In genomic region chr21:42652527-42653491, GRCh38 we compare ENCODE assay signal across 8 cellular contexts. TPM values are rescaled to one million over a fixed set of nuclear protein-coding genes. Genes with fewer than 3 reads are reported as not detected.
DNase-seq lines count a peak whose midpoint lies in the region; ATAC-seq and TF ChIP-seq lines count a peak whose summit lies in the region.

No MANE protein-coding gene starts in this region.

- H3K27me3 Mint-ChIP-seq in activated T-helper 1 cell treated with anti-CD3 and anti-CD28 coated beads, Interleukin-12 subunit alpha, Interleukin-12 subunit beta, Interleukin-2, Interleukin-4 antibody, amounts not matched to agents 30 ng/mL and 10 ng/mL and 1 ng/mL, durations not matched to agents 14 hours and 24 hours and 36 hours (ENCODE audit: insufficient read depth) = peaks cover 37% of the 10 kb centered on the region
- H3K27me3 Mint-ChIP-seq in osteocyte (ENCODE audit: unreplicated experiment) = peaks cover 19% of the 10 kb centered on the region

- no peak overlapping the region for H3K27ac Mint-ChIP-seq in activated T-helper 1 cell treated with anti-CD3 and anti-CD28 coated beads, Interleukin-12 subunit alpha, Interleukin-12 subunit beta, Interleukin-2, Interleukin-4 antibody, amounts not matched to agents 30 ng/mL and 10 ng/mL and 1 ng/mL, durations not matched to agents 14 hours and 24 hours and 36 hours
- H3K27ac Mint-ChIP-seq in osteocyte (ENCODE audit: unreplicated experiment) = peak overlapping the region; percentile 56

- H3K4me3 Mint-ChIP-seq in activated T-helper 1 cell treated with anti-CD3 and anti-CD28 coated beads, Interleukin-12 subunit alpha, Interleukin-12 subunit beta, Interleukin-2, Interleukin-4 antibody, amounts not matched to agents 30 ng/mL and 10 ng/mL and 1 ng/mL, durations not matched to agents 14 hours and 24 hours and 36 hours = peak overlapping the region; percentile 82
- peak overlapping the region; percentile 79 for H3K4me3 Mint-ChIP-seq in osteocyte (ENCODE audit: unreplicated experiment)

- peak overlapping the region; percentile 54 for H3K4me3 ChIP-seq in BE2C (ENCODE audit: low read depth, low read length)
- peak overlapping the region; percentile 76 for H3K4me3 ChIP-seq in HUES48 (ENCODE audit: low read depth, low read length)
- peak overlapping the region; percentile 33 for H3K4me3 ChIP-seq in cardiac muscle cell

- DNase-seq in BE2C = peak; percentile 72
- DNase-seq in activated T-helper 1 cell treated with anti-CD3 and anti-CD28 coated beads, Interleukin-12 subunit alpha, Interleukin-12 subunit beta, Interleukin-2, Interleukin-4 antibody, amounts not matched to agents 30 ng/mL and 10 ng/mL and 1 ng/mL, durations not matched to agents 14 hours and 24 hours and 36 hours (ENCODE audit: low spot score) = no peak
- DNase-seq in cardiac muscle cell (ENCODE audit: low read depth in 1 of 2, low spot score in 1 of 2) = peak; percentile 45 to 82
- peak; percentile 93 for DNase-seq in osteocyte (ENCODE audit: extremely low spot score, unreplicated experiment)
- no peak for DNase-seq in GF-D8 (lab: John Stamatoyannopoulos, UW)

- H3K27ac ChIP-seq in HUES48 (ENCODE audit: low read depth, low read length) = peak overlapping the region; percentile 63
- H3K27ac ChIP-seq in cardiac muscle cell = no peak overlapping the region

- H3K4me1 Mint-ChIP-seq in activated T-helper 1 cell treated with anti-CD3 and anti-CD28 coated beads, Interleukin-12 subunit alpha, Interleukin-12 subunit beta, Interleukin-2, Interleukin-4 antibody, amounts not matched to agents 30 ng/mL and 10 ng/mL and 1 ng/mL, durations not matched to agents 14 hours and 24 hours and 36 hours (ENCODE audit: low read depth) = peaks cover 10% of the 10 kb centered on the region
- H3K4me1 Mint-ChIP-seq in osteocyte (ENCODE audit: unreplicated experiment) = peaks cover 25% of the 10 kb centered on the region

- TF ChIP-seq CTCF in BE2C (IDR thresholded peaks at IDR 0.05; ENCODE audit: low read depth, low read length) = peak; percentile 59
- peak; percentile 37 for TF ChIP-seq CTCF in cardiac muscle cell (IDR thresholded peaks at IDR 0.05; ENCODE audit: low read depth, low read length)
- TF ChIP-seq CTCF in osteocyte (IDR thresholded peaks at IDR 0.05) = peak; percentile 66

- H3K27me3 ChIP-seq in BE2C (no peaks in the 10 kb centered on the region), HUES48 (ENCODE audit: control insufficient read depth, insufficient read depth, low read length) (no peaks in the 10 kb centered on the region), cardiac muscle cell (no peaks in the 10 kb centered on the region)

- H3K9me3 Mint-ChIP-seq in activated T-helper 1 cell treated with anti-CD3 and anti-CD28 coated beads, Interleukin-12 subunit alpha, Interleukin-12 subunit beta, Interleukin-2, Interleukin-4 antibody, amounts not matched to agents 30 ng/mL and 10 ng/mL and 1 ng/mL, durations not matched to agents 14 hours and 24 hours and 36 hours = no peaks in the 10 kb centered on the region
- no peaks in the 10 kb centered on the region for H3K9me3 Mint-ChIP-seq in osteocyte (ENCODE audit: unreplicated experiment)

- H3K9me3 ChIP-seq in BE2C = no peaks in the 10 kb centered on the region
- H3K9me3 ChIP-seq in HUES48 (ENCODE audit: control insufficient read depth, insufficient read depth, low read length) = no peaks in the 10 kb centered on the region
- H3K9me3 ChIP-seq in cardiac muscle cell (ENCODE audit: low read depth) = no peaks in the 10 kb centered on the region

- H3K36me3 Mint-ChIP-seq in activated T-helper 1 cell treated with anti-CD3 and anti-CD28 coated beads, Interleukin-12 subunit alpha, Interleukin-12 subunit beta, Interleukin-2, Interleukin-4 antibody, amounts not matched to agents 30 ng/mL and 10 ng/mL and 1 ng/mL, durations not matched to agents 14 hours and 24 hours and 36 hours (ENCODE audit: low read depth) = no peaks in the 10 kb centered on the region
- H3K36me3 Mint-ChIP-seq in osteocyte (ENCODE audit: unreplicated experiment) = no peaks in the 10 kb centered on the region

- H3K36me3 ChIP-seq in BE2C (no peaks in the 10 kb centered on the region), HUES48 (ENCODE audit: control insufficient read depth, insufficient read depth, low read length) (no peaks in the 10 kb centered on the region), cardiac muscle cell (no peaks in the 10 kb centered on the region)

- ATAC-seq in GM19395 (IDR thresholded peaks at IDR 0.05; ENCODE audit: unreplicated experiment) = no peak
- no peak for ATAC-seq in GM19324 (IDR thresholded peaks at IDR 0.05; ENCODE audit: low FRiP score, unreplicated experiment)

- H3K4me1 ChIP-seq in BE2C (peaks cover 8% of the 10 kb centered on the region), HUES48 (ENCODE audit: control insufficient read depth, insufficient read depth, low read length) (peaks cover 33% of the 10 kb centered on the region), cardiac muscle cell (ENCODE audit: low read depth) (peaks cover 15% of the 10 kb centered on the region)

- no peak overlapping the region for H3K9ac ChIP-seq in HUES48 (ENCODE audit: low read depth, low read length)

- intact Hi-C loops in activated T-helper 1 cell treated with anti-CD3 and anti-CD28 coated beads, Interleukin-12 subunit alpha, Interleukin-12 subunit beta, Interleukin-2, Interleukin-4 antibody, amounts not matched to agents 30 ng/mL and 10 ng/mL and 1 ng/mL, durations not matched to agents 14 hours and 24 hours and 36 hours (cut with micrococcal nuclease) = no loop called here

RNA-seq across cellular contexts. Expression of gene PDE9A, which starts 0.6 kb away (rescaled TPM):
- polyA plus RNA-seq in BE2C (2012; ENCODE audit: insufficient read depth, insufficient read length, low read depth) = 4.2 TPM
- total RNA-seq in activated T-helper 1 cell treated with anti-CD3 and anti-CD28 coated beads, Interleukin-12 subunit alpha, Interleukin-12 subunit beta, Interleukin-2, Interleukin-4 antibody, amounts not matched to agents 30 ng/mL and 10 ng/mL and 1 ng/mL, durations not matched to agents 14 hours and 24 hours and 36 hours = 9.6 and 9.7 TPM in 2 replicates
- total RNA-seq in cardiac muscle cell (9.3 and 14.2 TPM in 2 replicates), osteocyte (8.5 and 12.3 TPM in 2 replicates)
- polyA plus RNA-seq in cardiac muscle cell = 6.8 and 12.5 TPM in 2 replicates

Comparison
In these comparisons a context has a peak if more than half of its experiments do, and no peak if none do; other contexts are left out.
1. DNase-seq: peak in BE2C (single experiment), cardiac muscle cell (2 of 2) and osteocyte (single experiment); none in activated T-helper 1 cell treated with anti-CD3 and anti-CD28 coated beads, Interleukin-12 subunit alpha, Interleukin-12 subunit beta, Interleukin-2, Interleukin-4 antibody, amounts not matched to agents 30 ng/mL and 10 ng/mL and 1 ng/mL, durations not matched to agents 14 hours and 24 hours and 36 hours (single experiment) and GF-D8 (single experiment).
2. Peak in every context shown above with its lines, with median percentiles within 50 percentile points of each other: H3K4me3 ChIP-seq and CTCF ChIP-seq.